In the genomic region with DNA sequence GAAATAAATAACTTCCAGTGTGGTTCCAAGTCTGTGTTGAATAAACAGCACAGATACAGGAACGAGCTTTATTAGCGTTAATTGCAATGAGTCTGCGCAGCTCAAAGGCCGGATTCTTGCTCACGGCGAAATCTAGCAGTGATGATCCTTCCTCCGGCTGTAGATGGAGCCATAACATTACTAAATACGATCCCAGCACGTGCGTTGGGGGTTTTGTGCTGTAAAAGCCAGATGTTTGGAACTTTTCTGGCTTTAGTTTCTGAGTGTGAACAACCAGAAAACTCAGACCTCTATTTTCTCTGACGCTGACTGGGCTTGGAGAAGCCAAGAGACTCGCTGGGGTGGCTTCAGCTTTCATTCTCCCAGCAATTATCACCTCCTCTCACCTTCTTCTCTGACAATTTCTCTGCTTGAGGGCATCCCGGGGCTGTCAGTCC, we compare ENCODE assay signal across 1 cellular context.
A peak's percentile ranks its signal among the peaks of the same experiment; 100 is the strongest.
TF ChIP-seq lines count a peak whose summit lies in the region.

No MANE protein-coding gene starts in this region.

TF ChIP-seq in HepG2, 621 proteins besides CTCF, POLR2A, EP300 and RAD21 (continued from another document and continues in another):
- TF ChIP-seq, protein P1, sequence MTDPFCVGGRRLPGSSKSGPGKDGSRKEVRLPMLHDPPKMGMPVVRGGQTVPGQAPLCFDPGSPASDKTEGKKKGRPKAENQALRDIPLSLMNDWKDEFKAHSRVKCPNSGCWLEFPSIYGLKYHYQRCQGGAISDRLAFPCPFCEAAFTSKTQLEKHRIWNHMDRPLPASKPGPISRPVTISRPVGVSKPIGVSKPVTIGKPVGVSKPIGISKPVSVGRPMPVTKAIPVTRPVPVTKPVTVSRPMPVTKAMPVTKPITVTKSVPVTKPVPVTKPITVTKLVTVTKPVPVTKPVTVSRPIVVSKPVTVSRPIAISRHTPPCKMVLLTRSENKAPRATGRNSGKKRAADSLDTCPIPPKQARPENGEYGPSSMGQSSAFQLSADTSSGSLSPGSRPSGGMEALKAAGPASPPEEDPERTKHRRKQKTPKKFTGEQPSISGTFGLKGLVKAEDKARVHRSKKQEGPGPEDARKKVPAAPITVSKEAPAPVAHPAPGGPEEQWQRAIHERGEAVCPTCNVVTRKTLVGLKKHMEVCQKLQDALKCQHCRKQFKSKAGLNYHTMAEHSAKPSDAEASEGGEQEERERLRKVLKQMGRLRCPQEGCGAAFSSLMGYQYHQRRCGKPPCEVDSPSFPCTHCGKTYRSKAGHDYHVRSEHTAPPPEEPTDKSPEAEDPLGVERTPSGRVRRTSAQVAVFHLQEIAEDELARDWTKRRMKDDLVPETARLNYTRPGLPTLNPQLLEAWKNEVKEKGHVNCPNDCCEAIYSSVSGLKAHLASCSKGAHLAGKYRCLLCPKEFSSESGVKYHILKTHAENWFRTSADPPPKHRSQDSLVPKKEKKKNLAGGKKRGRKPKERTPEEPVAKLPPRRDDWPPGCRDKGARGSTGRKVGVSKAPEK (CRISPR knock-in tag; IDR thresholded peaks at IDR 0.05; ENCODE audit: borderline replicate concordance): peak; percentile 93
- TF ChIP-seq, protein P2, sequence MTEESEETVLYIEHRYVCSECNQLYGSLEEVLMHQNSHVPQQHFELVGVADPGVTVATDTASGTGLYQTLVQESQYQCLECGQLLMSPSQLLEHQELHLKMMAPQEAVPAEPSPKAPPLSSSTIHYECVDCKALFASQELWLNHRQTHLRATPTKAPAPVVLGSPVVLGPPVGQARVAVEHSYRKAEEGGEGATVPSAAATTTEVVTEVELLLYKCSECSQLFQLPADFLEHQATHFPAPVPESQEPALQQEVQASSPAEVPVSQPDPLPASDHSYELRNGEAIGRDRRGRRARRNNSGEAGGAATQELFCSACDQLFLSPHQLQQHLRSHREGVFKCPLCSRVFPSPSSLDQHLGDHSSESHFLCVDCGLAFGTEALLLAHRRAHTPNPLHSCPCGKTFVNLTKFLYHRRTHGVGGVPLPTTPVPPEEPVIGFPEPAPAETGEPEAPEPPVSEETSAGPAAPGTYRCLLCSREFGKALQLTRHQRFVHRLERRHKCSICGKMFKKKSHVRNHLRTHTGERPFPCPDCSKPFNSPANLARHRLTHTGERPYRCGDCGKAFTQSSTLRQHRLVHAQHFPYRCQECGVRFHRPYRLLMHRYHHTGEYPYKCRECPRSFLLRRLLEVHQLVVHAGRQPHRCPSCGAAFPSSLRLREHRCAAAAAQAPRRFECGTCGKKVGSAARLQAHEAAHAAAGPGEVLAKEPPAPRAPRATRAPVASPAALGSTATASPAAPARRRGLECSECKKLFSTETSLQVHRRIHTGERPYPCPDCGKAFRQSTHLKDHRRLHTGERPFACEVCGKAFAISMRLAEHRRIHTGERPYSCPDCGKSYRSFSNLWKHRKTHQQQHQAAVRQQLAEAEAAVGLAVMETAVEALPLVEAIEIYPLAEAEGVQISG (CRISPR knock-in tag; IDR thresholded peaks at IDR 0.05): no peak
- TF ChIP-seq, protein P3, sequence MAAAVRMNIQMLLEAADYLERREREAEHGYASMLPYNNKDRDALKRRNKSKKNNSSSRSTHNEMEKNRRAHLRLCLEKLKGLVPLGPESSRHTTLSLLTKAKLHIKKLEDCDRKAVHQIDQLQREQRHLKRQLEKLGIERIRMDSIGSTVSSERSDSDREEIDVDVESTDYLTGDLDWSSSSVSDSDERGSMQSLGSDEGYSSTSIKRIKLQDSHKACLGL (CRISPR knock-in tag; IDR thresholded peaks at IDR 0.05): no peak
- TF ChIP-seq, protein P4, sequence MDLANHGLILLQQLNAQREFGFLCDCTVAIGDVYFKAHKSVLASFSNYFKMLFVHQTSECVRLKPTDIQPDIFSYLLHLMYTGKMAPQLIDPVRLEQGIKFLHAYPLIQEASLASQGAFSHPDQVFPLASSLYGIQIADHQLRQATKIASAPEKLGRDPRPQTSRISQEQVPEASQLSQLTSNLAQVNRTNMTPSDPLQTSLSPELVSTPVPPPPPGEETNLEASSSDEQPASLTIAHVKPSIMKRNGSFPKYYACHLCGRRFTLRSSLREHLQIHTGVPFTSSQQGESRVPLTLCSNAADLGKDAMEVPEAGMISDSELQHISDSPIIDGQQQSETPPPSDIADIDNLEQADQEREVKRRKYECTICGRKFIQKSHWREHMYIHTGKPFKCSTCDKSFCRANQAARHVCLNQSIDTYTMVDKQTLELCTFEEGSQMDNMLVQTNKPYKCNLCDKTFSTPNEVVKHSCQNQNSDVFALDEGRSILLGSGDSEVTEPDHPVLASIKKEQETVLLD (CRISPR knock-in tag; IDR thresholded peaks at IDR 0.05; ENCODE audit: low read depth): no peak
- no peak for TF ChIP-seq ZSCAN31 (CRISPR knock-in tag; IDR thresholded peaks at IDR 0.05; ENCODE audit: low read depth)
- TF ChIP-seq, protein P5, sequence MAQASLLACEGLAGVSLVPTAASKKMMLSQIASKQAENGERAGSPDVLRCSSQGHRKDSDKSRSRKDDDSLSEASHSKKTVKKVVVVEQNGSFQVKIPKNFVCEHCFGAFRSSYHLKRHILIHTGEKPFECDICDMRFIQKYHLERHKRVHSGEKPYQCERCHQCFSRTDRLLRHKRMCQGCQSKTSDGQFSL (CRISPR knock-in tag; IDR thresholded peaks at IDR 0.05): 0 out of 2 replicates have a peak, but pooled peaks have one; percentile 42
- TF ChIP-seq, protein P6, sequence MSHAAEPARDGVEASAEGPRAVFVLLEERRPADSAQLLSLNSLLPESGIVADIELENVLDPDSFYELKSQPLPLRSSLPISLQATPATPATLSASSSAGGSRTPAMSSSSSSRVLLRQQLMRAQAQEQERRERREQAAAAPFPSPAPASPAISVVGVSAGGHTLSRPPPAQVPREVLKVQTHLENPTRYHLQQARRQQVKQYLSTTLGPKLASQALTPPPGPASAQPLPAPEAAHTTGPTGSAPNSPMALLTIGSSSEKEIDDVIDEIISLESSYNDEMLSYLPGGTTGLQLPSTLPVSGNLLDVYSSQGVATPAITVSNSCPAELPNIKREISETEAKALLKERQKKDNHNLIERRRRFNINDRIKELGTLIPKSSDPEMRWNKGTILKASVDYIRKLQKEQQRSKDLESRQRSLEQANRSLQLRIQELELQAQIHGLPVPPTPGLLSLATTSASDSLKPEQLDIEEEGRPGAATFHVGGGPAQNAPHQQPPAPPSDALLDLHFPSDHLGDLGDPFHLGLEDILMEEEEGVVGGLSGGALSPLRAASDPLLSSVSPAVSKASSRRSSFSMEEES (CRISPR knock-in tag; IDR thresholded peaks at IDR 0.05): peak; percentile 58; the same call in 1 of the 2 replicates
- TF ChIP-seq, protein P7, sequence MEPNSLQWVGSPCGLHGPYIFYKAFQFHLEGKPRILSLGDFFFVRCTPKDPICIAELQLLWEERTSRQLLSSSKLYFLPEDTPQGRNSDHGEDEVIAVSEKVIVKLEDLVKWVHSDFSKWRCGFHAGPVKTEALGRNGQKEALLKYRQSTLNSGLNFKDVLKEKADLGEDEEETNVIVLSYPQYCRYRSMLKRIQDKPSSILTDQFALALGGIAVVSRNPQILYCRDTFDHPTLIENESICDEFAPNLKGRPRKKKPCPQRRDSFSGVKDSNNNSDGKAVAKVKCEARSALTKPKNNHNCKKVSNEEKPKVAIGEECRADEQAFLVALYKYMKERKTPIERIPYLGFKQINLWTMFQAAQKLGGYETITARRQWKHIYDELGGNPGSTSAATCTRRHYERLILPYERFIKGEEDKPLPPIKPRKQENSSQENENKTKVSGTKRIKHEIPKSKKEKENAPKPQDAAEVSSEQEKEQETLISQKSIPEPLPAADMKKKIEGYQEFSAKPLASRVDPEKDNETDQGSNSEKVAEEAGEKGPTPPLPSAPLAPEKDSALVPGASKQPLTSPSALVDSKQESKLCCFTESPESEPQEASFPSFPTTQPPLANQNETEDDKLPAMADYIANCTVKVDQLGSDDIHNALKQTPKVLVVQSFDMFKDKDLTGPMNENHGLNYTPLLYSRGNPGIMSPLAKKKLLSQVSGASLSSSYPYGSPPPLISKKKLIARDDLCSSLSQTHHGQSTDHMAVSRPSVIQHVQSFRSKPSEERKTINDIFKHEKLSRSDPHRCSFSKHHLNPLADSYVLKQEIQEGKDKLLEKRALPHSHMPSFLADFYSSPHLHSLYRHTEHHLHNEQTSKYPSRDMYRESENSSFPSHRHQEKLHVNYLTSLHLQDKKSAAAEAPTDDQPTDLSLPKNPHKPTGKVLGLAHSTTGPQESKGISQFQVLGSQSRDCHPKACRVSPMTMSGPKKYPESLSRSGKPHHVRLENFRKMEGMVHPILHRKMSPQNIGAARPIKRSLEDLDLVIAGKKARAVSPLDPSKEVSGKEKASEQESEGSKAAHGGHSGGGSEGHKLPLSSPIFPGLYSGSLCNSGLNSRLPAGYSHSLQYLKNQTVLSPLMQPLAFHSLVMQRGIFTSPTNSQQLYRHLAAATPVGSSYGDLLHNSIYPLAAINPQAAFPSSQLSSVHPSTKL (CRISPR knock-in tag; IDR thresholded peaks at IDR 0.05): peak; percentile 48; the same call in 1 of the 2 replicates
- TF ChIP-seq MIER2 (CRISPR knock-in tag; IDR thresholded peaks at IDR 0.05): peak; percentile 47; the same call in 1 of the 2 replicates
- TF ChIP-seq YEATS2 (CRISPR knock-in tag; IDR thresholded peaks at IDR 0.05; ENCODE audit: borderline replicate concordance): peak; percentile 52; the same call in 1 of the 2 replicates
- TF ChIP-seq MIER3 (CRISPR knock-in tag; IDR thresholded peaks at IDR 0.05; ENCODE audit: borderline replicate concordance): peak; percentile 33; the same call in 1 of the 2 replicates
- TF ChIP-seq TCF7L2 (IDR thresholded peaks at IDR 0.05; ENCODE audit: low read depth, low read length): no peak
- TF ChIP-seq, protein P8, sequence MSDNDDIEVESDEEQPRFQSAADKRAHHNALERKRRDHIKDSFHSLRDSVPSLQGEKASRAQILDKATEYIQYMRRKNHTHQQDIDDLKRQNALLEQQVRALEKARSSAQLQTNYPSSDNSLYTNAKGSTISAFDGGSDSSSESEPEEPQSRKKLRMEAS (IDR thresholded peaks at IDR 0.05): peak; percentile 95
- TF ChIP-seq, protein P9, sequence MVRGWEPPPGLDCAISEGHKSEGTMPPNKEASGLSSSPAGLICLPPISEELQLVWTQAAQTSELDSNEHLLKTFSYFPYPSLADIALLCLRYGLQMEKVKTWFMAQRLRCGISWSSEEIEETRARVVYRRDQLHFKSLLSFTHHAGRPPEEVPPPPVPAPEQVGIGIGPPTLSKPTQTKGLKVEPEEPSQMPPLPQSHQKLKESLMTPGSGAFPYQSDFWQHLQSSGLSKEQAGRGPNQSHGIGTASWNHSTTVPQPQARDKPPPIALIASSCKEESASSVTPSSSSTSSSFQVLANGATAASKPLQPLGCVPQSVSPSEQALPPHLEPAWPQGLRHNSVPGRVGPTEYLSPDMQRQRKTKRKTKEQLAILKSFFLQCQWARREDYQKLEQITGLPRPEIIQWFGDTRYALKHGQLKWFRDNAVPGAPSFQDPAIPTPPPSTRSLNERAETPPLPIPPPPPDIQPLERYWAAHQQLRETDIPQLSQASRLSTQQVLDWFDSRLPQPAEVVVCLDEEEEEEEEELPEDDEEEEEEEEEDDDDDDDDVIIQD (CRISPR knock-in tag; IDR thresholded peaks at IDR 0.05; ENCODE audit: low read depth): 0 out of 2 replicates have a peak, but pooled peaks have one; percentile 50
- peak; percentile 97 for TF ChIP-seq BHLHE40 (IDR thresholded peaks at IDR 0.05; ENCODE audit: low read length)
- 0 out of 2 replicates have a peak, but pooled peaks have one; percentile 15 for TF ChIP-seq BCL6 (CRISPR knock-in tag; IDR thresholded peaks at IDR 0.05)
- no peak for TF ChIP-seq NR2F1 (CRISPR knock-in tag; IDR thresholded peaks at IDR 0.05)
- 0 out of 2 replicates have a peak, but pooled peaks have one; percentile 59 for TF ChIP-seq ZIK1 (CRISPR knock-in tag; IDR thresholded peaks at IDR 0.05; ENCODE audit: borderline replicate concordance, low read depth)
- TF ChIP-seq, protein P10, sequence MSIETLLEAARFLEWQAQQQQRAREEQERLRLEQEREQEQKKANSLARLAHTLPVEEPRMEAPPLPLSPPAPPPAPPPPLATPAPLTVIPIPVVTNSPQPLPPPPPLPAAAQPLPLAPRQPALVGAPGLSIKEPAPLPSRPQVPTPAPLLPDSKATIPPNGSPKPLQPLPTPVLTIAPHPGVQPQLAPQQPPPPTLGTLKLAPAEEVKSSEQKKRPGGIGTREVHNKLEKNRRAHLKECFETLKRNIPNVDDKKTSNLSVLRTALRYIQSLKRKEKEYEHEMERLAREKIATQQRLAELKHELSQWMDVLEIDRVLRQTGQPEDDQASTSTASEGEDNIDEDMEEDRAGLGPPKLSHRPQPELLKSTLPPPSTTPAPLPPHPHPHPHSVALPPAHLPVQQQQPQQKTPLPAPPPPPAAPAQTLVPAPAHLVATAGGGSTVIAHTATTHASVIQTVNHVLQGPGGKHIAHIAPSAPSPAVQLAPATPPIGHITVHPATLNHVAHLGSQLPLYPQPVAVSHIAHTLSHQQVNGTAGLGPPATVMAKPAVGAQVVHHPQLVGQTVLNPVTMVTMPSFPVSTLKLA (IDR thresholded peaks at IDR 0.05): peak; percentile 72
- no peak for TF ChIP-seq HOXA9 (CRISPR knock-in tag; IDR thresholded peaks at IDR 0.05; ENCODE audit: borderline replicate concordance)
- TF ChIP-seq ISL2 (CRISPR knock-in tag; IDR thresholded peaks at IDR 0.05): peak; percentile 20; the same call in 1 of the 2 replicates
- TF ChIP-seq, protein P11, sequence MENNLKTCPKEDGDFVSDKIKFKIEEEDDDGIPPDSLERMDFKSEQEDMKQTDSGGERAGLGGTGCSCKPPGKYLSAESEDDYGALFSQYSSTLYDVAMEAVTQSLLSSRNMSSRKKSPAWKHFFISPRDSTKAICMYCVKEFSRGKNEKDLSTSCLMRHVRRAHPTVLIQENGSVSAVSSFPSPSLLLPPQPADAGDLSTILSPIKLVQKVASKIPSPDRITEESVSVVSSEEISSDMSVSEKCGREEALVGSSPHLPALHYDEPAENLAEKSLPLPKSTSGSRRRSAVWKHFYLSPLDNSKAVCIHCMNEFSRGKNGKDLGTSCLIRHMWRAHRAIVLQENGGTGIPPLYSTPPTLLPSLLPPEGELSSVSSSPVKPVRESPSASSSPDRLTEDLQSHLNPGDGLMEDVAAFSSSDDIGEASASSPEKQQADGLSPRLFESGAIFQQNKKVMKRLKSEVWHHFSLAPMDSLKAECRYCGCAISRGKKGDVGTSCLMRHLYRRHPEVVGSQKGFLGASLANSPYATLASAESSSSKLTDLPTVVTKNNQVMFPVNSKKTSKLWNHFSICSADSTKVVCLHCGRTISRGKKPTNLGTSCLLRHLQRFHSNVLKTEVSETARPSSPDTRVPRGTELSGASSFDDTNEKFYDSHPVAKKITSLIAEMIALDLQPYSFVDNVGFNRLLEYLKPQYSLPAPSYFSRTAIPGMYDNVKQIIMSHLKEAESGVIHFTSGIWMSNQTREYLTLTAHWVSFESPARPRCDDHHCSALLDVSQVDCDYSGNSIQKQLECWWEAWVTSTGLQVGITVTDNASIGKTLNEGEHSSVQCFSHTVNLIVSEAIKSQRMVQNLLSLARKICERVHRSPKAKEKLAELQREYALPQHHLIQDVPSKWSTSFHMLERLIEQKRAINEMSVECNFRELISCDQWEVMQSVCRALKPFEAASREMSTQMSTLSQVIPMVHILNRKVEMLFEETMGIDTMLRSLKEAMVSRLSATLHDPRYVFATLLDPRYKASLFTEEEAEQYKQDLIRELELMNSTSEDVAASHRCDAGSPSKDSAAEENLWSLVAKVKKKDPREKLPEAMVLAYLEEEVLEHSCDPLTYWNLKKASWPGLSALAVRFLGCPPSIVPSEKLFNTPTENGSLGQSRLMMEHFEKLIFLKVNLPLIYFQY (CRISPR knock-in tag; IDR thresholded peaks at IDR 0.05; ENCODE audit: borderline replicate concordance): peak; percentile 28; the same call in 1 of the 2 replicates
